In genomic region chr13:44052843-44053607, GRCh38 we compare ENCODE assay signal across 9 cellular contexts.
DNase-seq lines count a peak whose midpoint lies in the region; ATAC-seq, FAIRE-seq and TF ChIP-seq lines count a peak whose summit lies in the region.
"Had no signal": no experiment of that assay in that cellular context is flagged by ENCODE, and none has a peak within 500 bp of the region (broad histone marks: within the 10 kb centered on the region; RNA-seq: fewer than 3 reads in every experiment).

No MANE protein-coding gene starts in this region.

- no peak overlapping the region for H2BK5ac ChIP-seq in IMR-90 (ENCODE audit: low read depth, low read length, poor library complexity, severe bottlenecking)
- H2BK5ac ChIP-seq in H1 (ENCODE audit: low read depth, low read length): no peak overlapping the region

- intact Hi-C loops in IMR-90 (cut with micrococcal nuclease) (loop anchor here (5.0 to 10.0 kb wide), 3 partner anchors 74 to 919 kb away; no protein-coding TSS in a partner anchor), testis (cut with DNase I; ENCODE audit: low total_unique reads) (loop anchor here (10.0 kb wide), 1 partner anchor 382 kb away; no protein-coding TSS in a partner anchor)

- no peak overlapping the region; the same call in 1 of the 2 replicates for H2BK12ac ChIP-seq in H1 (ENCODE audit: low read depth, low read length)

- CTCF ChIA-PET in IMR-90 (lab: Yijun Ruan, JAX): interaction anchor here (1.0 kb wide), 2 partner anchors 140 to 145 kb away, joined by 3 to 5 read pairs; no protein-coding TSS in a partner anchor
- CTCF ChIA-PET in H1 (lab: Charles Lee; ENCODE audit: partially characterized antibody): interaction anchor here (1.0 to 2.9 kb wide), 4 partner anchors 10 to 108 kb away, joined by 3 to 16 read pairs (median 3); no protein-coding TSS in a partner anchor

- WGBS in IMR-90 (ENCODE audit: extremely low coverage in 2 of 2, insufficient read length in 1 of 2), 2 experiments: 15% methylated on average over 6 of the region's 15 CpGs; no CpG with 5 or more reads in 1 of the 2 experiments
- WGBS in H1 (ENCODE audit: extremely low coverage in 1 of 2, insufficient coverage in 1 of 2, insufficient read length in 1 of 2, insufficient replicate concordance in 2 of 2, low coverage in 1 of 2, low lambda C conversion rate in 2 of 2, missing lambda C conversion rate in 1 of 2), 2 experiments: 56% methylated on average over 15 of the region's 15 CpGs; no CpG with 5 or more reads in 1 of the 2 experiments
- 54 to 76% methylated on average over 15 of the region's 15 CpGs for WGBS in lung, 2 donors
- 29 to 58% methylated on average over 13 to 15 of the region's 15 CpGs for WGBS in testis, 2 donors

- peak overlapping the region; percentile 71 for H2BK120ac ChIP-seq in IMR-90 (ENCODE audit: low read depth, low read length)
- H2BK120ac ChIP-seq in H1 (replicated peaks; ENCODE audit: low read depth, low read length): no peak overlapping the region

- no TSS peak for BruUV-seq in IMR-90 (replicated peaks; lab: Mats Ljungman, UMichigan)

- no peak overlapping the region for H3K4me3 ChIP-seq in IMR-90 (ENCODE audit: insufficient read depth, low read depth, low read length)
- no peak overlapping the region for H3K4me3 ChIP-seq in H1 (ENCODE audit: extremely low read depth in 1 of 4, insufficient read depth in 2 of 4, low read depth in 3 of 4, low read length in 4 of 4)
- H3K4me3 ChIP-seq in lung: no peak overlapping the region
- H3K4me3 ChIP-seq in testis: no peak overlapping the region

- peak overlapping the region; percentile 5; the same call in 1 of the 2 replicates for H3K27ac ChIP-seq in IMR-90 (ENCODE audit: insufficient read depth, low read length)
- H3K27ac ChIP-seq in H1 (ENCODE audit: low read depth, low read length): no peak overlapping the region
- peak overlapping the region; percentile 26 to 64 for H3K27ac ChIP-seq in lung (ENCODE audit: low read depth in 1 of 2, low read length in 1 of 2)
- H3K27ac ChIP-seq in testis: peak overlapping the region; percentile 12 to 57

- no peaks in the 10 kb centered on the region for H3K9me3 ChIP-seq in IMR-90 (ENCODE audit: control insufficient read depth, insufficient read depth, low read length)
- H3K9me3 ChIP-seq in H1 (ENCODE audit: insufficient read depth in 2 of 2, low read depth in 1 of 2, low read length in 1 of 2): no peaks in the 10 kb centered on the region
- no peaks in the 10 kb centered on the region for H3K9me3 ChIP-seq in lung (ENCODE audit: control insufficient read depth in 2 of 2, insufficient read depth in 1 of 2, low read length in 1 of 2)
- H3K9me3 ChIP-seq in testis: no peaks in the 10 kb centered on the region

- TF ChIP-seq EP300 in H1 (IDR thresholded peaks at IDR 0.05; ENCODE audit: borderline replicate concordance in 1 of 2, low read depth in 2 of 2, low read length in 2 of 2): no peak

- H3K27me3 ChIP-seq in IMR-90 (ENCODE audit: control insufficient read depth, insufficient read depth, low read length): peaks cover 1% of the 10 kb centered on the region
- no peaks in the 10 kb centered on the region; a peak in 1 of 7 replicates for H3K27me3 ChIP-seq in H1 (replicated peaks in 1 of 4; ENCODE audit: control insufficient read depth in 3 of 4, extremely low read depth in 1 of 4, insufficient read depth in 3 of 4, low read length in 3 of 4)
- no peaks in the 10 kb centered on the region for H3K27me3 ChIP-seq in lung (ENCODE audit: control insufficient read depth, insufficient read depth)
- no peaks in the 10 kb centered on the region for H3K27me3 ChIP-seq in testis

- DNase-seq in IMR-90: peak; percentile 65
- DNase-seq in H1 (ENCODE audit: low read depth in 1 of 2, low spot score in 2 of 2): peak in 1 of 2 experiments; percentile 49
- peak; percentile 45 for DNase-seq in lung (ENCODE audit: low spot score)
- peak; percentile 21 for DNase-seq in testis
- DNase-seq in NAMALWA (ENCODE audit: low spot score): no peak
- DNase-seq in GM19240 (ENCODE audit: insufficient read length, low spot score): no peak
- no peak for DNase-seq in NCI-H187 (lab: John Stamatoyannopoulos, UW)
- no peak for DNase-seq in NCI-H2081 (lab: John Stamatoyannopoulos, UW)
- DNase-seq: Karpas-422 had no signal

- H4K91ac ChIP-seq in IMR-90 (ENCODE audit: insufficient read depth, low read depth, low read length) (peak overlapping the region; percentile 62), H1 (replicated peaks; ENCODE audit: insufficient read length, low read length) (no peak overlapping the region)

- H3K4ac ChIP-seq in IMR-90 (ENCODE audit: low read depth, low read length) (peak overlapping the region; percentile 72), H1 (replicated peaks; ENCODE audit: insufficient read length, low read depth, low read length) (no peak overlapping the region)

- FAIRE-seq in H1 (lab: Jason Lieb, UNC): peak; percentile 28

- H2AFZ ChIP-seq in IMR-90 (replicated peaks; ENCODE audit: low read length, poor library complexity): peak overlapping the region; percentile 86
- H2AFZ ChIP-seq in H1 (ENCODE audit: low read length): peak overlapping the region; percentile 73; the same call in 1 of the 2 replicates

- no peak for TF ChIP-seq CTCF in IMR-90 (conservative IDR thresholded peaks at IDR 0.05; ENCODE audit: low read depth, low read length)
- peak in 1 of 3 experiments; percentile 1; a peak in 1 of 4 replicates for TF ChIP-seq CTCF in H1 (IDR thresholded peaks at IDR 0.05; ENCODE audit: control extremely low read depth in 1 of 3, insufficient read depth in 1 of 3, low read depth in 1 of 3, low read length in 3 of 3)
- TF ChIP-seq CTCF in lung (IDR thresholded peaks at IDR 0.05; ENCODE audit: control extremely low read depth, extremely low read depth): no peak
- TF ChIP-seq CTCF in testis (IDR thresholded peaks at IDR 0.05): no peak

- H2BK15ac ChIP-seq in IMR-90 (ENCODE audit: low read depth, low read length) (peak overlapping the region; percentile 72; the same call in 2 of the 3 replicates), H1 (ENCODE audit: low read length) (no peak overlapping the region)

- TF ChIP-seq RAD21 in IMR-90 (IDR thresholded peaks at IDR 0.05; ENCODE audit: low read length) (no peak), H1 (IDR thresholded peaks at IDR 0.05 in 1 of 2, conservative IDR thresholded peaks at IDR 0.05 in 1 of 2; ENCODE audit: low read depth in 2 of 2, low read length in 2 of 2) (peak; percentile 13 to 39; a peak in 3 of 4 replicates)

- H3K56ac ChIP-seq in IMR-90 (ENCODE audit: extremely low read depth, insufficient read depth, low read length) (peak overlapping the region; percentile 29; the same call in 1 of the 2 replicates), H1 (replicated peaks; ENCODE audit: insufficient read length, low read depth, low read length) (no peak overlapping the region)

- H3K18ac ChIP-seq in IMR-90 (ENCODE audit: low read depth, low read length): peak overlapping the region; percentile 38
- H3K18ac ChIP-seq in H1 (ENCODE audit: extremely low read depth, low read length): no peak overlapping the region

- H2BK20ac ChIP-seq in IMR-90 (ENCODE audit: low read depth, low read length) (peak overlapping the region; percentile 45), H1 (ENCODE audit: low read length) (no peak overlapping the region)

- H2AK9ac ChIP-seq in IMR-90 (replicated peaks; ENCODE audit: low read depth, low read length, poor library complexity): no peak overlapping the region

- no peaks in the 10 kb centered on the region for H3K23me2 ChIP-seq in H1 (ENCODE audit: low read depth, low read length)

- H3K36me3 ChIP-seq in IMR-90 (ENCODE audit: control insufficient read depth, insufficient read depth, low read length): no peaks in the 10 kb centered on the region
- no peaks in the 10 kb centered on the region for H3K36me3 ChIP-seq in H1 (ENCODE audit: control insufficient read depth in 2 of 4, insufficient read depth in 4 of 4, low read length in 3 of 4)
- H3K36me3 ChIP-seq in lung (ENCODE audit: control insufficient read depth in 2 of 2, insufficient read depth in 2 of 2, low read length in 2 of 2): no peaks in the 10 kb centered on the region
- H3K36me3 ChIP-seq in testis (ENCODE audit: low read depth, missing control alignments): no peaks in the 10 kb centered on the region

- peaks cover 6% of the 10 kb centered on the region; the same call in 1 of the 2 replicates for H3K9me1 ChIP-seq in IMR-90 (ENCODE audit: insufficient read depth, low read length)

- peak; percentile 76 for ATAC-seq in IMR-90 (ENCODE audit: low read depth)
- no peak for ATAC-seq in lung (ENCODE audit: insufficient read depth, low FRiP score)

- H3K14ac ChIP-seq in IMR-90 (replicated peaks; ENCODE audit: low read depth, low read length) (peak overlapping the region; percentile 64), H1 (ENCODE audit: insufficient read length) (no peak overlapping the region)

- H3K79me2 ChIP-seq in H1 (ENCODE audit: control insufficient read depth in 1 of 2, insufficient read depth in 2 of 2, low read length in 2 of 2): no peaks in the 10 kb centered on the region

- no peak overlapping the region for H2AK5ac ChIP-seq in IMR-90 (ENCODE audit: low read depth, low read length)
- no peak overlapping the region for H2AK5ac ChIP-seq in H1 (ENCODE audit: low read depth, low read length)

- H4K20me1 ChIP-seq in IMR-90 (ENCODE audit: insufficient read depth, low read length): no peaks in the 10 kb centered on the region
- no peaks in the 10 kb centered on the region for H4K20me1 ChIP-seq in H1 (replicated peaks in 1 of 2; ENCODE audit: control insufficient read depth in 1 of 2, insufficient read depth in 2 of 2, low read length in 2 of 2)

- H4K8ac ChIP-seq in IMR-90 (ENCODE audit: low read depth in 2 of 2, low read length in 2 of 2): peak overlapping the region; percentile 49 to 53; a peak in 3 of 4 replicates
- no peak overlapping the region for H4K8ac ChIP-seq in H1 (ENCODE audit: extremely low read depth, insufficient read depth, low read length)

- no peaks in the 10 kb centered on the region for H3K79me1 ChIP-seq in IMR-90 (ENCODE audit: low read depth in 1 of 2, low read length in 2 of 2)
- H3K79me1 ChIP-seq in H1 (ENCODE audit: low read depth, low read length): no peaks in the 10 kb centered on the region

- dilution Hi-C loops in IMR-90 (cut with HindIII; ENCODE audit: low sequenced_read_pairs, unreplicated experiment): no loop called here

- H3K4me1 ChIP-seq in IMR-90 (ENCODE audit: control insufficient read depth, insufficient read depth, low read length): peaks cover 13% of the 10 kb centered on the region
- H3K4me1 ChIP-seq in H1 (replicated peaks in 1 of 4; ENCODE audit: control insufficient read depth in 3 of 4, insufficient read depth in 4 of 4, low read length in 3 of 4): peaks cover 0 to 14% (median 8%) of the 10 kb centered on the region in 4 experiments; a peak in 6 of 7 replicates
- H3K4me1 ChIP-seq in lung (ENCODE audit: control insufficient read depth in 2 of 2, insufficient read depth in 2 of 2, low read length in 2 of 2): peaks cover 1 to 2% of the 10 kb centered on the region in 2 donors
- peaks cover 25% of the 10 kb centered on the region for H3K4me1 ChIP-seq in testis

- peak overlapping the region; percentile 28; the same call in 1 of the 2 replicates for H4K5ac ChIP-seq in IMR-90 (ENCODE audit: low read depth, low read length)
- H4K5ac ChIP-seq in H1 (ENCODE audit: insufficient read length, low read depth, low read length): no peak overlapping the region

- POLR2A ChIA-PET in IMR-90 (lab: Charles Lee; ENCODE audit: unreplicated experiment) (no interaction called here), H1 (lab: Charles Lee; ENCODE audit: partially characterized antibody) (no interaction called here)

- in situ Hi-C loops in IMR-90 (cut with MboI; ENCODE audit: low sequenced_read_pairs): loop anchor here (5.0 kb wide), 1 partner anchor 384 kb away; no protein-coding TSS in a partner anchor

- H3K9ac ChIP-seq in IMR-90 (ENCODE audit: low read depth, low read length): no peak overlapping the region
- H3K9ac ChIP-seq in H1 (replicated peaks in 1 of 4; ENCODE audit: extremely low read depth in 1 of 4, low read depth in 3 of 4, low read length in 3 of 4): no peak overlapping the region

- H3K4me2 ChIP-seq in IMR-90 (ENCODE audit: low read depth, low read length) (peak overlapping the region; percentile 58), H1 (ENCODE audit: insufficient read depth in 1 of 2, low read depth in 2 of 2, low read length in 2 of 2) (peak overlapping the region; percentile 13 to 49; a peak in 1 of 4 replicates)

- TF ChIP-seq POLR2A in IMR-90 (IDR thresholded peaks at IDR 0.05; ENCODE audit: low read depth, low read length) (no peak), H1 (IDR thresholded peaks at IDR 0.05; ENCODE audit: control extremely low read depth in 1 of 2, low read depth in 2 of 2, low read length in 2 of 2) (no peak), testis (IDR thresholded peaks at IDR 0.05) (no peak)

- H3K23ac ChIP-seq in IMR-90 (ENCODE audit: low read depth, low read length): peak overlapping the region; percentile 35; the same call in 1 of the 2 replicates
- no peak overlapping the region for H3K23ac ChIP-seq in H1 (ENCODE audit: insufficient read length)

Comparison
In these comparisons a context has a peak if more than half of its experiments do, and no peak if none do; other contexts are left out.
1. DNase-seq: peak in IMR-90 (single experiment), lung (single experiment) and testis (single experiment); none in NAMALWA (single experiment), GM19240 (single experiment), NCI-H187 (0 of 2) and NCI-H2081 (0 of 2).